36 cellular contexts compared by ENCODE assay signal in the genomic region with DNA sequence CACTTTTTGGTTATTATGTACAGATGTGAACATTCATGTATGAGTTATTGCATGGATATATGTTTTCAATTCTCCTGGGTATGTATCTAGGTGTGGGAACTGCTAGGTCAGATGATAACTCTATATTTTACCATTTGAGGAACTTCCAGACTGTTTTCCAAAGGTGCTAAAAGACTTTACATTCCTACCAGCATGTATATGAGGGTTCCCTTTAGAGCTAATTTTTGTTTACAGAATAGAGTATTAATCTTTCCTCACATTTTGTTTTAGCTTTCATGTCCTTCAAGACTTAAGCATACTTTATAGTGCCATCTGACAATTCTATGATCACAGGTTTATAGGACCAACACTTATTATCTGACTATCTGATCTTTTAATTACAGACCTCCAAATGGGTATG.
"Had no signal": no experiment of that assay in that cellular context is flagged by ENCODE, and none has a peak within 500 bp of the region (broad histone marks: within the 10 kb centered on the region; RNA-seq: fewer than 3 reads in every experiment).

No MANE protein-coding gene starts in this region.

- H3K4me3 ChIP-seq: adrenal gland, body of pancreas, esophagus muscularis mucosa, gastrocnemius medialis had no signal

- H3K27ac ChIP-seq: adrenal gland, body of pancreas, esophagus muscularis mucosa, foreskin keratinocyte, gastrocnemius medialis, WERI-Rb-1 had no signal

- ATAC-seq: activated CD4-positive, alpha-beta T cell treated with anti-CD3 and anti-CD28 coated beads for 36 hours; activated CD8-positive, alpha-beta memory T cell treated with anti-CD3 and anti-CD28 coated beads, Interleukin-2, amount 10 ng/mL, durations not matched to agents 7 days and 5 days; activated CD8-positive, alpha-beta T cell treated with anti-CD3 and anti-CD28 coated beads, Interleukin-2, amount 10 ng/mL, durations not matched to agents 7 days and 5 days; activated naive CD8-positive, alpha-beta T cell treated with anti-CD3 and anti-CD28 coated beads, Interleukin-2, amount 50 U/mL, for 24 hours; body of pancreas; effector memory CD8-positive, alpha-beta T cell; foreskin keratinocyte; gastrocnemius medialis; T-helper 17 cell had no signal

- H3K4me1 ChIP-seq: adrenal gland, body of pancreas, esophagus muscularis mucosa, foreskin keratinocyte, gastrocnemius medialis had no signal

- H3K27me3 Mint-ChIP-seq: activated CD4-positive, alpha-beta memory T cell treated with anti-CD3 and anti-CD28 coated beads for 36 hours; activated CD4-positive, alpha-beta T cell treated with anti-CD3 and anti-CD28 coated beads for 36 hours; activated CD4-positive, alpha-beta T cell treated with anti-CD3 and anti-CD28 coated beads, Interleukin-2, amount 10 ng/mL, durations not matched to agents 24 days and 14 days; activated CD8-positive, alpha-beta memory T cell treated with anti-CD3 and anti-CD28 coated beads, Interleukin-2, amount 10 ng/mL, durations not matched to agents 7 days and 5 days; activated naive CD4-positive, alpha-beta T cell treated with anti-CD3 and anti-CD28 coated beads, Interleukin-2, amount 50 U/mL, for 24 hours; activated naive CD8-positive, alpha-beta T cell treated with anti-CD3 and anti-CD28 coated beads for 36 hours; activated naive CD8-positive, alpha-beta T cell treated with anti-CD3 and anti-CD28 coated beads, Interleukin-2, amount 50 U/mL, for 24 hours; effector memory CD8-positive, alpha-beta T cell; T-helper 17 cell had no signal

- H3K9me3 Mint-ChIP-seq: activated CD4-positive, alpha-beta memory T cell treated with anti-CD3 and anti-CD28 coated beads for 36 hours; activated CD4-positive, alpha-beta T cell treated with anti-CD3 and anti-CD28 coated beads, Interleukin-2, amount 10 ng/mL, durations not matched to agents 24 days and 14 days; activated naive CD4-positive, alpha-beta T cell treated with anti-CD3 and anti-CD28 coated beads for 36 hours; activated naive CD4-positive, alpha-beta T cell treated with anti-CD3 and anti-CD28 coated beads, Interleukin-2, amount 50 U/mL, for 24 hours; activated naive CD8-positive, alpha-beta T cell treated with anti-CD3 and anti-CD28 coated beads for 36 hours; activated naive CD8-positive, alpha-beta T cell treated with anti-CD3 and anti-CD28 coated beads, Interleukin-2, amount 50 U/mL, for 24 hours; activated T-helper 1 cell treated with anti-CD3 and anti-CD28 coated beads, Interleukin-12 subunit alpha, Interleukin-12 subunit beta, Interleukin-2, Interleukin-4 antibody, amounts not matched to agents 30 ng/mL and 10 ng/mL and 1 ng/mL, durations not matched to agents 14 hours and 24 hours and 36 hours; activated T-helper 2 cell treated with anti-CD3 and anti-CD28 coated beads, Interferon-gamma antibody, Interleukin-2, Interleukin-4, amounts not matched to agents 10 μg/mL and 5 μg/mL and 100 μg/mL, durations not matched to agents 14 hours and 24 hours and 36 hours; effector memory CD8-positive, alpha-beta T cell; T-helper 2 cell treated with Interferon-gamma antibody and Interleukin-4, amounts not matched to agents 5 μg/mL and 100 μg/mL, for 36 hours had no signal

- DNase-seq: activated CD4-positive, alpha-beta memory T cell treated with anti-CD3 and anti-CD28 coated beads for 36 hours; activated CD4-positive, alpha-beta T cell treated with anti-CD3 and anti-CD28 coated beads for 36 hours; activated CD4-positive, alpha-beta T cell treated with anti-CD3 and anti-CD28 coated beads, Interleukin-2, amount 10 ng/mL, durations not matched to agents 24 days and 14 days; activated CD4-positive, CD25-positive, alpha-beta regulatory T cell; activated CD4-positive, CD25-positive, alpha-beta regulatory T cell treated with anti-CD3 and anti-CD28 coated beads, Interleukin-2, amount 50 U/mL, for 72 hours; activated CD8-positive, alpha-beta memory T cell treated with anti-CD3 and anti-CD28 coated beads, Interleukin-2, amount 10 ng/mL, durations not matched to agents 7 days and 5 days; activated CD8-positive, alpha-beta memory T cell treated with anti-CD3 and anti-CD28 coated beads, Interleukin-2, amount 50 U/mL, for 4 hours; activated CD8-positive, alpha-beta T cell treated with anti-CD3 and anti-CD28 coated beads, Interleukin-2, amount 10 ng/mL, durations not matched to agents 7 days and 5 days; activated effector memory CD4-positive, alpha-beta T cell treated with anti-CD3 and anti-CD28 coated beads, Interleukin-2, amount 50 U/mL, for 16 hours; activated naive CD4-positive, alpha-beta T cell treated with anti-CD3 and anti-CD28 coated beads for 36 hours; activated naive CD8-positive, alpha-beta T cell treated with anti-CD3 and anti-CD28 coated beads for 36 hours; activated naive CD8-positive, alpha-beta T cell treated with anti-CD3 and anti-CD28 coated beads, Interleukin-2, amount 50 U/mL, for 24 hours; activated T-cell treated with anti-CD3 and anti-CD28 coated beads, Interleukin-2, amount 50 U/mL, for 1 hour; activated T-cell treated with anti-CD3 and anti-CD28 coated beads, Interleukin-2, amount 50 U/mL, for 48 hours; amygdala; body of pancreas; caudate nucleus; cerebellar nuclear complex; cortex of kidney; dermis blood vessel endothelial cell; effector CD4-positive, alpha-beta T cell; effector memory CD8-positive, alpha-beta T cell; erythroblast; foreskin keratinocyte; gastrocnemius medialis; glutamatergic neuron; T-helper 1 cell; T-helper 17 cell; T1000; WERI-Rb-1 had no signal

- H3K9me3 ChIP-seq: adrenal gland, body of pancreas, esophagus muscularis mucosa, gastrocnemius medialis had no signal

- H3K27ac Mint-ChIP-seq: activated CD4-positive, alpha-beta memory T cell treated with anti-CD3 and anti-CD28 coated beads for 36 hours; activated CD4-positive, alpha-beta T cell treated with anti-CD3 and anti-CD28 coated beads for 36 hours; activated CD4-positive, alpha-beta T cell treated with anti-CD3 and anti-CD28 coated beads, Interleukin-2, amount 10 ng/mL, durations not matched to agents 24 days and 14 days; activated CD8-positive, alpha-beta memory T cell treated with anti-CD3 and anti-CD28 coated beads, Interleukin-2, amount 10 ng/mL, durations not matched to agents 7 days and 5 days; activated CD8-positive, alpha-beta T cell treated with anti-CD3 and anti-CD28 coated beads, Interleukin-2, amount 10 ng/mL, durations not matched to agents 7 days and 5 days; activated naive CD4-positive, alpha-beta T cell treated with anti-CD3 and anti-CD28 coated beads for 36 hours; activated naive CD8-positive, alpha-beta T cell treated with anti-CD3 and anti-CD28 coated beads for 36 hours; activated naive CD8-positive, alpha-beta T cell treated with anti-CD3 and anti-CD28 coated beads, Interleukin-2, amount 50 U/mL, for 24 hours; activated T-helper 1 cell treated with anti-CD3 and anti-CD28 coated beads, Interleukin-12 subunit alpha, Interleukin-12 subunit beta, Interleukin-2, Interleukin-4 antibody, amounts not matched to agents 30 ng/mL and 10 ng/mL and 1 ng/mL, durations not matched to agents 14 hours and 24 hours and 36 hours; activated T-helper 2 cell treated with anti-CD3 and anti-CD28 coated beads, Interferon-gamma antibody, Interleukin-2, Interleukin-4, amounts not matched to agents 10 μg/mL and 5 μg/mL and 100 μg/mL, durations not matched to agents 14 hours and 24 hours and 36 hours; T-helper 17 cell; T-helper 2 cell treated with Interferon-gamma antibody and Interleukin-4, amounts not matched to agents 5 μg/mL and 100 μg/mL, for 36 hours had no signal

- H3K27me3 ChIP-seq: adrenal gland, body of pancreas, esophagus muscularis mucosa, foreskin keratinocyte, gastrocnemius medialis had no signal

- H3K4me1 Mint-ChIP-seq: activated CD4-positive, alpha-beta T cell treated with anti-CD3 and anti-CD28 coated beads for 36 hours; activated CD4-positive, alpha-beta T cell treated with anti-CD3 and anti-CD28 coated beads, Interleukin-2, amount 10 ng/mL, durations not matched to agents 24 days and 14 days; activated CD8-positive, alpha-beta memory T cell treated with anti-CD3 and anti-CD28 coated beads, Interleukin-2, amount 10 ng/mL, durations not matched to agents 7 days and 5 days; activated naive CD4-positive, alpha-beta T cell treated with anti-CD3 and anti-CD28 coated beads, Interleukin-2, amount 50 U/mL, for 24 hours; activated naive CD8-positive, alpha-beta T cell treated with anti-CD3 and anti-CD28 coated beads for 36 hours; activated naive CD8-positive, alpha-beta T cell treated with anti-CD3 and anti-CD28 coated beads, Interleukin-2, amount 50 U/mL, for 24 hours had no signal

- H3K4me3 Mint-ChIP-seq: activated CD4-positive, alpha-beta memory T cell treated with anti-CD3 and anti-CD28 coated beads for 36 hours; activated CD4-positive, alpha-beta T cell treated with anti-CD3 and anti-CD28 coated beads for 36 hours; activated CD4-positive, alpha-beta T cell treated with anti-CD3 and anti-CD28 coated beads, Interleukin-2, amount 10 ng/mL, durations not matched to agents 24 days and 14 days; activated CD8-positive, alpha-beta memory T cell treated with anti-CD3 and anti-CD28 coated beads, Interleukin-2, amount 10 ng/mL, durations not matched to agents 7 days and 5 days; activated CD8-positive, alpha-beta T cell treated with anti-CD3 and anti-CD28 coated beads, Interleukin-2, amount 10 ng/mL, durations not matched to agents 7 days and 5 days; activated naive CD4-positive, alpha-beta T cell treated with anti-CD3 and anti-CD28 coated beads for 36 hours; activated naive CD4-positive, alpha-beta T cell treated with anti-CD3 and anti-CD28 coated beads, Interleukin-2, amount 50 U/mL, for 24 hours; activated naive CD8-positive, alpha-beta T cell treated with anti-CD3 and anti-CD28 coated beads for 36 hours; activated naive CD8-positive, alpha-beta T cell treated with anti-CD3 and anti-CD28 coated beads, Interleukin-2, amount 50 U/mL, for 24 hours; activated T-helper 1 cell treated with anti-CD3 and anti-CD28 coated beads, Interleukin-12 subunit alpha, Interleukin-12 subunit beta, Interleukin-2, Interleukin-4 antibody, amounts not matched to agents 30 ng/mL and 10 ng/mL and 1 ng/mL, durations not matched to agents 14 hours and 24 hours and 36 hours; effector memory CD8-positive, alpha-beta T cell; T-helper 17 cell; T-helper 2 cell treated with Interferon-gamma antibody and Interleukin-4, amounts not matched to agents 5 μg/mL and 100 μg/mL, for 36 hours had no signal
